18 cellular contexts compared by ENCODE assay signal in the genomic region with DNA sequence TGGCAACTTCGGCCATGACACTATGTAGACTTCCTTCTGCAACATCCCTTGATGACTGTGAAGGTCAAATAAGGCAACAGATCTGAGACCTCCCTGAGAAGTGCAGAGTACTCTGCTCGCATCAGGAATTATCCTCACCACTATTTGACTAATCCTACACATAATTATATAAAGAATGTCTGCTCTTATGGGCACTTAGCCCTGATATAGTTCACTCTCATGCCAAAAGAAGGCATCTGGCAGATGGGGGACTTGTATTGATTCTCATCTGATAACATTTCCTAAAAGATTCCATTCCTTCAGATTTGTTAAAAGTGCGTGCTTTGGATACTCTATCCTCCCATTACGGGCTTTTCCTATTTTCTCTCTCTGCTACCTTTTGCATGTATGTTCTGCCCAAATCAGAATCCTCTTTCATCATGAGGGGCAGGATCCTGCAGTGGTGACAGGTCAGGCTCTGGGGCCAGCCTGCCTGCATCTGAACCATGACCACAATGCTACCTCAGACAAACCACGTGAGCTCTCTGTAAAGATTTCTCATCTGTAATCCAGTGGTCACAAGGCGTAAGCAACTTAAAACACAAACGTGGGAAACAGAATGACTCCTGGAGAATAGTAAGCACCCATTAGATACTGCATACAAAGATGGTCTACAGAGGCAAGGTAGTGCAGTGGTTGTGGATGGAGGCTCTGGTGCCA.
A peak's percentile ranks its signal among the peaks of the same experiment; 100 is the strongest.
DNase-seq lines count a peak whose midpoint lies in the region; ATAC-seq, FAIRE-seq and TF ChIP-seq lines count a peak whose summit lies in the region.
"Had no signal": no experiment of that assay in that cellular context is flagged by ENCODE, and none has a peak within 500 bp of the region (broad histone marks: within the 10 kb centered on the region; RNA-seq: fewer than 3 reads in every experiment).

No MANE protein-coding gene starts in this region.

- peak; percentile 48 for DNase-seq in activated naive CD4-positive, alpha-beta T cell treated with anti-CD3 and anti-CD28 coated beads for 36 hours
- no peak for DNase-seq in activated naive CD4-positive, alpha-beta T cell (lab: John Stamatoyannopoulos, UW)
- DNase-seq in RPMI7951 (ENCODE audit: low read depth) (peak; percentile 33), HepG2 (ENCODE audit: low spot score) (no peak), suprapubic skin (ENCODE audit: low spot score in 2 of 2) (no peak), GOT3 (lab: John Stamatoyannopoulos, UW) (no peak)
- DNase-seq in activated naive CD8-positive, alpha-beta T cell treated with anti-CD3 and anti-CD28 coated beads for 36 hours: no peak
- DNase-seq in stimulated activated naive B cell treated with anti-CD40 and anti-IgM and Interleukin-4, amounts not matched to agents 10 μg/mL and 1 μg/mL and 100 μg/mL, for 72 hours: no peak
- DNase-seq: activated CD4-positive, CD25-positive, alpha-beta regulatory T cell; foreskin fibroblast; left lung; NCI-H146; NCI-H345; right lobe of liver; testis had no signal

- H3K27ac Mint-ChIP-seq in activated naive CD4-positive, alpha-beta T cell treated with anti-CD3 and anti-CD28 coated beads for 36 hours: peak overlapping the region; percentile 48
- H3K27ac Mint-ChIP-seq in activated naive CD8-positive, alpha-beta T cell treated with anti-CD3 and anti-CD28 coated beads for 36 hours: peak overlapping the region; percentile 81
- peak overlapping the region; percentile 92 for H3K27ac Mint-ChIP-seq in stimulated activated naive B cell treated with anti-CD40 and anti-IgM and Interleukin-4, amounts not matched to agents 10 μg/mL and 1 μg/mL and 100 μg/mL, for 72 hours
- H3K27ac Mint-ChIP-seq: T-helper 1 cell treated with Interleukin-12 subunit alpha and Interleukin-12 subunit beta and Interleukin-4 antibody, amounts not matched to agents 30 μg/mL and 1 μg/mL, for 36 hours had no signal

- H3K4me2 ChIP-seq in HepG2 (ENCODE audit: low read depth, low read length): no peak overlapping the region

- peak; percentile 17 to 53 for ATAC-seq in stimulated activated naive B cell treated with anti-CD40 and anti-IgM and Interleukin-4, amounts not matched to agents 10 μg/mL and 1 μg/mL and 100 μg/mL, for 72 hours (replicated peaks)
- ATAC-seq in HepG2: no peak
- ATAC-seq: left lung, right lobe of liver had no signal

- H3K79me2 ChIP-seq in HepG2 (ENCODE audit: insufficient read depth, low read length): no peaks in the 10 kb centered on the region

- FAIRE-seq in HepG2 (lab: Jason Lieb, UNC): no peak
- FAIRE-seq: colon, endothelial cell of umbilical vein had no signal

- H3K4me3 Mint-ChIP-seq in activated naive CD4-positive, alpha-beta T cell treated with anti-CD3 and anti-CD28 coated beads for 36 hours: no peak overlapping the region
- H3K4me3 Mint-ChIP-seq in activated naive CD8-positive, alpha-beta T cell treated with anti-CD3 and anti-CD28 coated beads for 36 hours: no peak overlapping the region
- peak overlapping the region; percentile 5 to 23 for H3K4me3 Mint-ChIP-seq in stimulated activated naive B cell treated with anti-CD40 and anti-IgM and Interleukin-4, amounts not matched to agents 10 μg/mL and 1 μg/mL and 100 μg/mL, for 72 hours
- H3K4me3 Mint-ChIP-seq: T-helper 1 cell treated with Interleukin-12 subunit alpha and Interleukin-12 subunit beta and Interleukin-4 antibody, amounts not matched to agents 30 μg/mL and 1 μg/mL, for 36 hours had no signal

- H3K27me3 Mint-ChIP-seq in activated naive CD4-positive, alpha-beta T cell treated with anti-CD3 and anti-CD28 coated beads for 36 hours (ENCODE audit: low read depth): no peaks in the 10 kb centered on the region
- H3K27me3 Mint-ChIP-seq in activated naive CD8-positive, alpha-beta T cell treated with anti-CD3 and anti-CD28 coated beads for 36 hours: no peaks in the 10 kb centered on the region
- no peaks in the 10 kb centered on the region for H3K27me3 Mint-ChIP-seq in stimulated activated naive B cell treated with anti-CD40 and anti-IgM and Interleukin-4, amounts not matched to agents 10 μg/mL and 1 μg/mL and 100 μg/mL, for 72 hours

- 6% methylated on average over 7 of the region's 7 CpGs for WGBS in HepG2 (ENCODE audit: low lambda C conversion rate)
- 86% methylated on average over 7 of the region's 7 CpGs for WGBS in suprapubic skin

- in situ Hi-C loops in HepG2 (cut with HindIII; ENCODE audit: extremely low pct_ligation_motif_present, low pct_unique_long_range_greater_than_20kb): no loop called here

- CTCF ChIA-PET in activated naive CD4-positive, alpha-beta T cell treated with anti-CD3 and anti-CD28 coated beads for 36 hours (lab: Charles Lee): interaction anchor here (1.4 kb wide), 1 partner anchor 69 kb away, joined by 3 read pairs; no protein-coding TSS in a partner anchor
- CTCF ChIA-PET in HepG2 (lab: Yijun Ruan, JAX; ENCODE audit: low intra/inter-chr PET ratio, low total read pairs): no interaction called here

- H3K27ac ChIP-seq in HepG2 (ENCODE audit: extremely low read length, insufficient read depth, low read length): no peak overlapping the region
- H3K27ac ChIP-seq in suprapubic skin: no peak overlapping the region
- H3K27ac ChIP-seq: left lung, right lobe of liver, testis had no signal

- peaks cover 33% of the 10 kb centered on the region for H3K36me3 Mint-ChIP-seq in activated naive CD4-positive, alpha-beta T cell treated with anti-CD3 and anti-CD28 coated beads for 36 hours (ENCODE audit: low read depth)
- H3K36me3 Mint-ChIP-seq in activated naive CD8-positive, alpha-beta T cell treated with anti-CD3 and anti-CD28 coated beads for 36 hours: peaks cover 71% of the 10 kb centered on the region
- peaks cover 50 to 69% of the 10 kb centered on the region in 2 donors for H3K36me3 Mint-ChIP-seq in stimulated activated naive B cell treated with anti-CD40 and anti-IgM and Interleukin-4, amounts not matched to agents 10 μg/mL and 1 μg/mL and 100 μg/mL, for 72 hours

- H4K20me1 ChIP-seq in HepG2 (ENCODE audit: insufficient read depth, low read length): no peaks in the 10 kb centered on the region

- TF ChIP-seq POLR2A in HepG2 (IDR thresholded peaks at IDR 0.05; ENCODE audit: insufficient read depth in 1 of 2, low read depth in 2 of 2, low read length in 2 of 2) (no peak), suprapubic skin (IDR thresholded peaks at IDR 0.05) (no peak)

- peaks cover 3% of the 10 kb centered on the region for H3K9me3 Mint-ChIP-seq in activated naive CD4-positive, alpha-beta T cell treated with anti-CD3 and anti-CD28 coated beads for 36 hours
- peaks cover 4% of the 10 kb centered on the region for H3K9me3 Mint-ChIP-seq in activated naive CD8-positive, alpha-beta T cell treated with anti-CD3 and anti-CD28 coated beads for 36 hours
- no peaks in the 10 kb centered on the region for H3K9me3 Mint-ChIP-seq in stimulated activated naive B cell treated with anti-CD40 and anti-IgM and Interleukin-4, amounts not matched to agents 10 μg/mL and 1 μg/mL and 100 μg/mL, for 72 hours
- H3K9me3 Mint-ChIP-seq: T-helper 1 cell treated with Interleukin-12 subunit alpha and Interleukin-12 subunit beta and Interleukin-4 antibody, amounts not matched to agents 30 μg/mL and 1 μg/mL, for 36 hours had no signal

- H3K4me1 Mint-ChIP-seq in activated naive CD4-positive, alpha-beta T cell treated with anti-CD3 and anti-CD28 coated beads for 36 hours (ENCODE audit: low read depth): peaks cover 81% of the 10 kb centered on the region
- H3K4me1 Mint-ChIP-seq in activated naive CD8-positive, alpha-beta T cell treated with anti-CD3 and anti-CD28 coated beads for 36 hours: peaks cover 74% of the 10 kb centered on the region
- peaks cover 59 to 72% of the 10 kb centered on the region in 2 donors for H3K4me1 Mint-ChIP-seq in stimulated activated naive B cell treated with anti-CD40 and anti-IgM and Interleukin-4, amounts not matched to agents 10 μg/mL and 1 μg/mL and 100 μg/mL, for 72 hours

- TF ChIP-seq RAD21 in HepG2 (CRISPR knock-in tag; IDR thresholded peaks at IDR 0.05): no peak

- H2AFZ ChIP-seq in HepG2 (ENCODE audit: low read length): no peak overlapping the region

- no peak for TF ChIP-seq CTCF in HepG2 (CRISPR knock-in tag; IDR thresholded peaks at IDR 0.05)
- TF ChIP-seq CTCF in suprapubic skin (IDR thresholded peaks at IDR 0.05): no peak

- H3K27me3 ChIP-seq in HepG2 (ENCODE audit: control insufficient read depth in 1 of 2, insufficient read depth in 2 of 2, low read length in 2 of 2) (peaks cover 1 to 27% of the 10 kb centered on the region in 2 experiments; a peak in 3 of 5 replicates), suprapubic skin (no peaks in the 10 kb centered on the region)
- H3K27me3 ChIP-seq: left lung, right lobe of liver, testis had no signal

- H3K4me1 ChIP-seq in HepG2 (ENCODE audit: insufficient read depth, low read length) (no peaks in the 10 kb centered on the region), suprapubic skin (peaks cover 9% of the 10 kb centered on the region)
- H3K4me1 ChIP-seq: left lung, right lobe of liver, testis had no signal

- no peak for TF ChIP-seq EP300 in HepG2 (IDR thresholded peaks at IDR 0.05; ENCODE audit: low read depth in 2 of 2, low read length in 2 of 2)
- TF ChIP-seq EP300 in HepG2 (CRISPR knock-in tag; IDR thresholded peaks at IDR 0.05; ENCODE audit: borderline replicate concordance): no peak
- TF ChIP-seq EP300 in suprapubic skin (IDR thresholded peaks at IDR 0.05): no peak

- no peaks in the 10 kb centered on the region for H3K9me3 ChIP-seq in HepG2 (ENCODE audit: low read length)
- no peaks in the 10 kb centered on the region for H3K9me3 ChIP-seq in suprapubic skin
- H3K9me3 ChIP-seq: left lung, right lobe of liver, testis had no signal

- no peak overlapping the region for H3K4me3 ChIP-seq in HepG2 (replicated peaks in 1 of 3; ENCODE audit: insufficient read depth in 1 of 3, low read depth in 2 of 3, low read length in 3 of 3)
- H3K4me3 ChIP-seq in suprapubic skin: no peak overlapping the region
- H3K4me3 ChIP-seq: left lung, right lobe of liver, testis had no signal

- H3K9ac ChIP-seq in HepG2 (ENCODE audit: insufficient read depth, low read depth, low read length): no peak overlapping the region

- POLR2A ChIA-PET in HepG2 (lab: Yijun Ruan, JAX): interaction anchor here (0.6 kb wide), 1 partner anchor 558 kb away, joined by 3 read pairs; no protein-coding TSS in a partner anchor

- H3K36me3 ChIP-seq in HepG2 (replicated peaks in 1 of 2; ENCODE audit: control insufficient read depth in 1 of 2, insufficient read depth in 2 of 2, low read length in 2 of 2): no peaks in the 10 kb centered on the region
- no peaks in the 10 kb centered on the region for H3K36me3 ChIP-seq in suprapubic skin
- H3K36me3 ChIP-seq: left lung, right lobe of liver had no signal

- no TSS peak for BruUV-seq in HepG2 (replicated peaks; lab: Mats Ljungman, UMichigan)

- intact Hi-C loops in activated naive CD4-positive, alpha-beta T cell treated with anti-CD3 and anti-CD28 coated beads for 36 hours (cut with micrococcal nuclease): loop anchor here (1.0 to 5.0 kb wide), 3 partner anchors 8 to 559 kb away; a partner anchor contains a TSS
- intact Hi-C loops in HepG2 (cut with micrococcal nuclease; ENCODE audit: unreplicated experiment): no loop called here

TF ChIP-seq in HepG2, 621 proteins besides CTCF, POLR2A, EP300 and RAD21 (continues in another document):
- no peak for TF ChIP-seq JUN (CRISPR knock-in tag; IDR thresholded peaks at IDR 0.05)
- no peak for TF ChIP-seq ZNF703 (CRISPR knock-in tag; IDR thresholded peaks at IDR 0.05; ENCODE audit: borderline replicate concordance)
- no peak for TF ChIP-seq ZNF383 (CRISPR knock-in tag; IDR thresholded peaks at IDR 0.05; ENCODE audit: borderline replicate concordance)
- TF ChIP-seq MZF1 (CRISPR knock-in tag; IDR thresholded peaks at IDR 0.05; ENCODE audit: borderline replicate concordance): no peak

Comparison
In these comparisons a context has a peak if more than half of its experiments do, and no peak if none do; other contexts are left out.
1. DNase-seq: peak in activated naive CD4-positive, alpha-beta T cell treated with anti-CD3 and anti-CD28 coated beads for 36 hours (single experiment) and RPMI7951 (single experiment); none in activated naive CD4-positive, alpha-beta T cell (0 of 4), activated naive CD8-positive, alpha-beta T cell treated with anti-CD3 and anti-CD28 coated beads for 36 hours (single experiment), stimulated activated naive B cell treated with anti-CD40 and anti-IgM and Interleukin-4, amounts not matched to agents 10 μg/mL and 1 μg/mL and 100 μg/mL, for 72 hours (single experiment), HepG2 (single experiment), suprapubic skin (0 of 2) and GOT3 (single experiment).
2. H3K4me3 Mint-ChIP-seq: peak in stimulated activated naive B cell treated with anti-CD40 and anti-IgM and Interleukin-4, amounts not matched to agents 10 μg/mL and 1 μg/mL and 100 μg/mL, for 72 hours (2 of 2); none in activated naive CD4-positive, alpha-beta T cell treated with anti-CD3 and anti-CD28 coated beads for 36 hours (single experiment) and activated naive CD8-positive, alpha-beta T cell treated with anti-CD3 and anti-CD28 coated beads for 36 hours (single experiment).
3. Peak in every context shown above with its lines, with median percentiles within 50 percentile points of each other: H3K27ac Mint-ChIP-seq.